ENCODE assay signal across 10 cellular contexts in the genomic region with DNA sequence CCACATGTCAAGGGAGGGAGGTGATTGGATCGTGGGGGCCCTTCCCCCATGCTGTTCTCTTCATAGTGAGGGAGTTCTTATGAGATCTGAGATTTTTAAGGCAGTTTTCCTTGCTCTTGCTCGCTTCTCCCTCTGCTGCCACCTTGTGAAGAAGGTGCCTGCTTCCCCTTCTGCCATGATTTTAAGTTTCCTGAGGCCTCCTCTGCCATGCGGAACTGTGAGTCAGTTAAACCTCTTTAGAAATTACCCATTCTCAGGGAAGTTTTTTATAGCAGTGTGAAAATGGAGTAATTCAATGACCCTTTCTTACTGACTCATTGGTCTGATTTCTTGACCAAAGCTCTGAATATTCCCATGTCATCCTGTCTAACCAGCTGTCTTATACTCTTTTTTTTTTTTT.
A peak's percentile ranks its signal among the peaks of the same experiment; 100 is the strongest.
DNase-seq lines count a peak whose midpoint lies in the region; ATAC-seq, FAIRE-seq and TF ChIP-seq lines count a peak whose summit lies in the region.
"Had no signal": no experiment of that assay in that cellular context is flagged by ENCODE, and none has a peak within 500 bp of the region (broad histone marks: within the 10 kb centered on the region; RNA-seq: fewer than 3 reads in every experiment).

No MANE protein-coding gene starts in this region.

- H4K5ac ChIP-seq in IMR-90 (ENCODE audit: low read depth, low read length) = no peak overlapping the region

- DNase-seq in AG09319 (ENCODE audit: extremely low read depth, low read depth) = no peak
- DNase-seq in IMR-90 = peak; percentile 86
- DNase-seq in adipocyte (ENCODE audit: low read depth) = peak; percentile 42
- DNase-seq in kidney = no peak
- DNase-seq in RWPE1 (ENCODE audit: low spot score) = no peak
- DNase-seq in HTR-8/SVneo (ENCODE audit: insufficient read length, low spot score) = no peak
- DNase-seq in effector CD4-positive, alpha-beta T cell = no peak
- DNase-seq: DMS79 had no signal

- no peaks in the 10 kb centered on the region for H3K27me3 ChIP-seq in IMR-90 (ENCODE audit: control insufficient read depth, insufficient read depth, low read length)
- H3K27me3 ChIP-seq in adipocyte (replicated peaks; ENCODE audit: control insufficient read depth, insufficient read depth, low read length) = no peaks in the 10 kb centered on the region

- H3K4me2 ChIP-seq in IMR-90 (ENCODE audit: low read depth, low read length) = no peak overlapping the region

- H3K18ac ChIP-seq in IMR-90 (ENCODE audit: low read depth, low read length) = no peak overlapping the region

- peak overlapping the region; percentile 49; the same call in 1 of the 2 replicates for H3K4ac ChIP-seq in IMR-90 (ENCODE audit: low read depth, low read length)

- H3K23ac ChIP-seq in IMR-90 (ENCODE audit: low read depth, low read length) = peak overlapping the region; percentile 8; the same call in 1 of the 2 replicates

- in situ Hi-C loops in IMR-90 (cut with MboI; ENCODE audit: low sequenced_read_pairs) = loop anchor here (25.0 kb wide), 1 partner anchor 950 kb away; the partner anchor contains the start of gene BCL6

- 0 out of 3 replicates have a peak overlapping the region, but pooled peaks have one; percentile 31 for H2BK15ac ChIP-seq in IMR-90 (ENCODE audit: low read depth, low read length)

- peaks cover 8% of the 10 kb centered on the region for H3K9me1 ChIP-seq in IMR-90 (ENCODE audit: insufficient read depth, low read length)

- TF ChIP-seq POLR2A in IMR-90 (IDR thresholded peaks at IDR 0.05; ENCODE audit: low read depth, low read length) = no peak

- intact Hi-C loops in IMR-90 (cut with micrococcal nuclease) (loop anchor here (10.0 kb wide), 2 partner anchors 267 to 457 kb away; no protein-coding TSS in a partner anchor), kidney (cut with DNase I) (no loop called here)

- H3K56ac ChIP-seq in IMR-90 (ENCODE audit: extremely low read depth, insufficient read depth, low read length) = no peak overlapping the region

- CTCF ChIA-PET in IMR-90 (lab: Yijun Ruan, JAX) (interaction anchor here (0.7 to 1.1 kb wide), 3 partner anchors 14 to 355 kb away, joined by 3 to 4 read pairs (median 4); no protein-coding TSS in a partner anchor), RWPE1 (lab: Yijun Ruan, JAX) (interaction anchor here (0.7 kb wide), 2 partner anchors 15 to 281 kb away, joined by 3 read pairs; no protein-coding TSS in a partner anchor)

- no CpG with 5 or more reads among the region's 3 CpGs for WGBS in IMR-90 (ENCODE audit: extremely low coverage in 2 of 2, insufficient read length in 1 of 2), 2 experiments

- dilution Hi-C loops in IMR-90 (cut with HindIII; ENCODE audit: low sequenced_read_pairs, unreplicated experiment) = no loop called here

- peak overlapping the region in 1 of 2 experiments; percentile 29; a peak in 2 of 4 replicates for H4K8ac ChIP-seq in IMR-90 (ENCODE audit: low read depth in 2 of 2, low read length in 2 of 2)

- H2AFZ ChIP-seq in IMR-90 (replicated peaks; ENCODE audit: low read length, poor library complexity) = no peak overlapping the region

- H3K9me3 ChIP-seq in IMR-90 (ENCODE audit: control insufficient read depth, insufficient read depth, low read length) = no peaks in the 10 kb centered on the region
- no peaks in the 10 kb centered on the region for H3K9me3 ChIP-seq in adipocyte (ENCODE audit: control insufficient read depth, low read length)
- no peaks in the 10 kb centered on the region for H3K9me3 ChIP-seq in kidney (ENCODE audit: control insufficient read depth in 1 of 2, low read length in 2 of 2)

- no peak overlapping the region for H2BK20ac ChIP-seq in IMR-90 (ENCODE audit: low read depth, low read length)

- H3K4me3 ChIP-seq in IMR-90 (ENCODE audit: insufficient read depth, low read depth, low read length) (no peak overlapping the region), adipocyte (ENCODE audit: low read length) (no peak overlapping the region), kidney (ENCODE audit: low read length in 2 of 2) (no peak overlapping the region)

- no peak overlapping the region for H3K27ac ChIP-seq in IMR-90 (ENCODE audit: insufficient read depth, low read length)
- H3K27ac ChIP-seq in kidney (ENCODE audit: low read depth in 2 of 2, low read length in 2 of 2) = no peak overlapping the region
- H3K27ac ChIP-seq in RWPE1 = no peak overlapping the region

- POLR2A ChIA-PET in IMR-90 (lab: Charles Lee; ENCODE audit: unreplicated experiment) (no interaction called here), RWPE1 (lab: Yijun Ruan, JAX; ENCODE audit: low non-redundant PET) (no interaction called here)

- TF ChIP-seq RAD21 in IMR-90 (IDR thresholded peaks at IDR 0.05; ENCODE audit: low read length) = peak; percentile 50

- H3K79me1 ChIP-seq in IMR-90 (ENCODE audit: low read depth in 1 of 2, low read length in 2 of 2) = peaks cover 50 to 85% of the 10 kb centered on the region in 2 experiments

- H3K4me1 ChIP-seq in IMR-90 (ENCODE audit: control insufficient read depth, insufficient read depth, low read length) (peaks cover 9% of the 10 kb centered on the region), adipocyte (ENCODE audit: control insufficient read depth, insufficient read depth, low read length) (peaks cover 41% of the 10 kb centered on the region), kidney (ENCODE audit: control insufficient read depth in 1 of 2, insufficient read depth in 1 of 2, low read depth in 1 of 2, low read length in 2 of 2) (peaks cover 2 to 9% of the 10 kb centered on the region in 2 donors)

- H3K36me3 ChIP-seq in IMR-90 (ENCODE audit: control insufficient read depth, insufficient read depth, low read length) (no peaks in the 10 kb centered on the region), adipocyte (ENCODE audit: control insufficient read depth, insufficient read depth, low read length, severe bottlenecking) (no peaks in the 10 kb centered on the region), kidney (ENCODE audit: control insufficient read depth in 1 of 2, insufficient read depth in 2 of 2, low read length in 2 of 2) (no peaks in the 10 kb centered on the region)

- no TSS peak for BruUV-seq in IMR-90 (replicated peaks; lab: Mats Ljungman, UMichigan)

- H2AK5ac ChIP-seq in IMR-90 (ENCODE audit: low read depth, low read length) = peak overlapping the region; percentile 56; the same call in 1 of the 2 replicates

- H2BK5ac ChIP-seq in IMR-90 (ENCODE audit: low read depth, low read length, poor library complexity, severe bottlenecking) = peak overlapping the region; percentile 39

- 0 out of 2 replicates have a peak overlapping the region, but pooled peaks have one; percentile 7 for H3K14ac ChIP-seq in IMR-90 (replicated peaks; ENCODE audit: low read depth, low read length)

- peaks cover 27% of the 10 kb centered on the region; the same call in 1 of the 2 replicates for H4K20me1 ChIP-seq in IMR-90 (ENCODE audit: insufficient read depth, low read length)

- TF ChIP-seq CTCF in AG09319 (IDR thresholded peaks at IDR 0.05; ENCODE audit: low read depth, low read length) = peak; percentile 25
- TF ChIP-seq CTCF in IMR-90 (conservative IDR thresholded peaks at IDR 0.05; ENCODE audit: low read depth, low read length) = peak; percentile 43
- peak; percentile 20 for TF ChIP-seq CTCF in kidney (IDR thresholded peaks at IDR 0.05; ENCODE audit: borderline replicate concordance, extremely low read depth, insufficient read depth)
- no peak for TF ChIP-seq CTCF in RWPE1 (conservative IDR thresholded peaks at IDR 0.05; ENCODE audit: low read depth)

- no peak overlapping the region for H3K9ac ChIP-seq in IMR-90 (ENCODE audit: low read depth, low read length)
- H3K9ac ChIP-seq in adipocyte (ENCODE audit: low read length) = no peak overlapping the region
- no peak overlapping the region for H3K9ac ChIP-seq in kidney (ENCODE audit: low read length in 2 of 2)

- H2AK9ac ChIP-seq in IMR-90 (replicated peaks; ENCODE audit: low read depth, low read length, poor library complexity) = no peak overlapping the region

- FAIRE-seq in kidney (lab: Jason Lieb, UNC) (no peak), HTR-8/SVneo (lab: Jason Lieb, UNC) (no peak)

- ATAC-seq in IMR-90 (ENCODE audit: low read depth) = no peak
- ATAC-seq in GM21390 (IDR thresholded peaks at IDR 0.05; ENCODE audit: unreplicated experiment) = no peak
- ATAC-seq: left lobe of liver had no signal

- no peak overlapping the region for H4K91ac ChIP-seq in IMR-90 (ENCODE audit: insufficient read depth, low read depth, low read length)

- H2BK120ac ChIP-seq in IMR-90 (ENCODE audit: low read depth, low read length) = 0 out of 2 replicates have a peak overlapping the region, but pooled peaks have one; percentile 18

TF ChIP-seq in IMR-90, 13 proteins besides CTCF, POLR2A, EP300 and RAD21:
- no peak for TF ChIP-seq CEBPB (IDR thresholded peaks at IDR 0.05; ENCODE audit: low read depth, low read length)
- TF ChIP-seq SMC3 (IDR thresholded peaks at IDR 0.05; ENCODE audit: low read depth, low read length) = peak; percentile 37

Comparison
In these comparisons a context has a peak if more than half of its experiments do, and no peak if none do; other contexts are left out.
1. DNase-seq: peak in IMR-90 (single experiment) and adipocyte (single experiment); none in AG09319 (single experiment), kidney (single experiment), RWPE1 (single experiment), HTR-8/SVneo (single experiment) and effector CD4-positive, alpha-beta T cell (single experiment).